Comparison of ENCODE assay signal across 16 cellular contexts in genomic region chr9:99803694-99804093, GRCh38. TPM values are rescaled to one million over a fixed set of nuclear protein-coding genes. Genes with fewer than 3 reads are reported as not detected.
DNase-seq lines count a peak whose midpoint lies in the region; ATAC-seq, FAIRE-seq and TF ChIP-seq lines count a peak whose summit lies in the region.
"Had no signal": no experiment of that assay in that cellular context is flagged by ENCODE, and none has a peak within 500 bp of the region (broad histone marks: within the 10 kb centered on the region; RNA-seq: fewer than 3 reads in every experiment).

No MANE protein-coding gene starts in this region.

- no peaks in the 10 kb centered on the region for H3K27me3 Mint-ChIP-seq in stimulated activated naive B cell treated with anti-CD40 and anti-IgM and Interleukin-4, amounts not matched to agents 10 μg/mL and 1 μg/mL and 100 μg/mL, for 72 hours

- no peak for DNase-seq in activated CD4-positive, CD25-positive, alpha-beta regulatory T cell (lab: John Stamatoyannopoulos, UW)
- DNase-seq in H54 (ENCODE audit: insufficient read length, low spot score): no peak
- no peak for DNase-seq in stimulated activated naive B cell treated with anti-CD40 and anti-IgM and Interleukin-4, amounts not matched to agents 10 μg/mL and 1 μg/mL and 100 μg/mL, for 72 hours
- no peak for DNase-seq in KG1 (lab: John Stamatoyannopoulos, UW)
- no peak for DNase-seq in NCI-H1436 treated with DMSO at 0.1 percent for 48 hours (lab: John Stamatoyannopoulos, UW)
- DNase-seq: CD8-positive, alpha-beta T cell; COR-L47; DND-41; GF-D8; GOT3 had no signal

- H3K9me3 Mint-ChIP-seq in stimulated activated naive B cell treated with anti-CD40 and anti-IgM and Interleukin-4, amounts not matched to agents 10 μg/mL and 1 μg/mL and 100 μg/mL, for 72 hours: peaks cover 0 to 2% of the 10 kb centered on the region in 2 donors
- H3K9me3 Mint-ChIP-seq: CD14-positive monocyte; CD8-positive, alpha-beta T cell had no signal

- peaks cover 43 to 57% of the 10 kb centered on the region in 2 donors for H3K36me3 Mint-ChIP-seq in stimulated activated naive B cell treated with anti-CD40 and anti-IgM and Interleukin-4, amounts not matched to agents 10 μg/mL and 1 μg/mL and 100 μg/mL, for 72 hours
- H3K36me3 Mint-ChIP-seq: CD14-positive monocyte; CD8-positive, alpha-beta T cell had no signal

- H3K4me3 Mint-ChIP-seq in stimulated activated naive B cell treated with anti-CD40 and anti-IgM and Interleukin-4, amounts not matched to agents 10 μg/mL and 1 μg/mL and 100 μg/mL, for 72 hours: no peak overlapping the region
- H3K4me3 Mint-ChIP-seq: CD14-positive monocyte; CD8-positive, alpha-beta T cell had no signal

- ATAC-seq in activated CD4-positive, CD25-positive, alpha-beta regulatory T cell treated with anti-CD3 and anti-CD28 coated beads, Interleukin-2, amount 50 U/mL, for 24 hours: peak; percentile 73
- ATAC-seq in esophagus mucosa (peak; percentile 84), HG03097 (IDR thresholded peaks at IDR 0.05; ENCODE audit: low FRiP score, unreplicated experiment) (no peak)
- no peak for ATAC-seq in stimulated activated naive B cell treated with anti-CD40 and anti-IgM and Interleukin-4, amounts not matched to agents 10 μg/mL and 1 μg/mL and 100 μg/mL, for 72 hours (replicated peaks)
- ATAC-seq: CD8-positive, alpha-beta T cell; HepG2 had no signal

- H3K4me1 Mint-ChIP-seq in stimulated activated naive B cell treated with anti-CD40 and anti-IgM and Interleukin-4, amounts not matched to agents 10 μg/mL and 1 μg/mL and 100 μg/mL, for 72 hours: peaks cover 17 to 36% of the 10 kb centered on the region in 2 donors

- peak; percentile 23 for FAIRE-seq in H54 (lab: Jason Lieb, UNC)
- FAIRE-seq: HepG2, HTR-8/SVneo had no signal

- H3K27ac Mint-ChIP-seq in stimulated activated naive B cell treated with anti-CD40 and anti-IgM and Interleukin-4, amounts not matched to agents 10 μg/mL and 1 μg/mL and 100 μg/mL, for 72 hours: peak overlapping the region; percentile 39
- H3K27ac Mint-ChIP-seq: CD14-positive monocyte; CD8-positive, alpha-beta T cell had no signal

- TF ChIP-seq POLR2A in H54 (IDR thresholded peaks at IDR 0.05; ENCODE audit: low read depth, low read length): no peak

RNA-seq across cellular contexts. Expression of gene NR4A3, which starts 18.0 kb away (rescaled TPM):
- total RNA-seq in esophagus mucosa: 0.24 TPM

Comparison
In these comparisons a context has a peak if more than half of its experiments do, and no peak if none do; other contexts are left out.
1. ATAC-seq: peak in activated CD4-positive, CD25-positive, alpha-beta regulatory T cell treated with anti-CD3 and anti-CD28 coated beads, Interleukin-2, amount 50 U/mL, for 24 hours (2 of 2) and esophagus mucosa (single experiment); none in stimulated activated naive B cell treated with anti-CD40 and anti-IgM and Interleukin-4, amounts not matched to agents 10 μg/mL and 1 μg/mL and 100 μg/mL, for 72 hours (0 of 2) and HG03097 (single experiment).